In the genomic region with DNA sequence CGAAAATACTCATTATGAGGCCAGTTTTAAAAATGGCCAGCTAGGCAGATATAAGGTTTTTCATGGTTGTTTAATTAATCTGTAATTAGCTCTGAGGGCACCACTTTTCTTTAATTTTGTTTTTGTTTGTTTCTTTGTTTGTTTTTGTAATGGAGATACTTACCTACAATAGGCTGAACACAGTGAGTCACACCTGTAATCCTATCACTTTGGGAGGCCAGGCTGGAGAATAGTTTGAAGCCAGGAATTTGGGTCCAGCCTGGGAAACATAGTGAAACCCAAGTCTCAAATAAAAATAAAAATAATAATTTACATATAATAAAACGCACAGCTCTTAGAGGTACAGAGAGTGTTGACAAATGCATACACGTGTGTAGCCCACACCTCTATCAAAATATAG, we compare ENCODE assay signal across 1 cellular context.
TF ChIP-seq lines count a peak whose summit lies in the region.

No MANE protein-coding gene starts in this region.

TF ChIP-seq in A549, 52 proteins besides CTCF, POLR2A, EP300 and RAD21:
- TF ChIP-seq FOSB (CRISPR knock-in tag; IDR thresholded peaks at IDR 0.05) (no peak), EHMT2 (IDR thresholded peaks at IDR 0.05; ENCODE audit: low read depth) (no peak), MAX (IDR thresholded peaks at IDR 0.05) (no peak), CBX2 (IDR thresholded peaks at IDR 0.05; ENCODE audit: borderline replicate concordance, low read depth) (no peak), NPAS2 (CRISPR knock-in tag; IDR thresholded peaks at IDR 0.05; ENCODE audit: borderline replicate concordance) (no peak), NR3C1 (IDR thresholded peaks at IDR 0.05) (no peak), RCOR1 (IDR thresholded peaks at IDR 0.05; ENCODE audit: low read depth, low read length) (no peak), SREBF2 (IDR thresholded peaks at IDR 0.05) (no peak), BHLHE40 (IDR thresholded peaks at IDR 0.05; ENCODE audit: low read depth, low read length) (no peak)
- TF ChIP-seq, protein P1, sequence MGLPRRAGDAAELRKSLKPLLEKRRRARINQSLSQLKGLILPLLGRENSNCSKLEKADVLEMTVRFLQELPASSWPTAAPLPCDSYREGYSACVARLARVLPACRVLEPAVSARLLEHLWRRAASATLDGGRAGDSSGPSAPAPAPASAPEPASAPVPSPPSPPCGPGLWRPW (IDR thresholded peaks at IDR 0.05) = no peak
- TF ChIP-seq, protein P2, sequence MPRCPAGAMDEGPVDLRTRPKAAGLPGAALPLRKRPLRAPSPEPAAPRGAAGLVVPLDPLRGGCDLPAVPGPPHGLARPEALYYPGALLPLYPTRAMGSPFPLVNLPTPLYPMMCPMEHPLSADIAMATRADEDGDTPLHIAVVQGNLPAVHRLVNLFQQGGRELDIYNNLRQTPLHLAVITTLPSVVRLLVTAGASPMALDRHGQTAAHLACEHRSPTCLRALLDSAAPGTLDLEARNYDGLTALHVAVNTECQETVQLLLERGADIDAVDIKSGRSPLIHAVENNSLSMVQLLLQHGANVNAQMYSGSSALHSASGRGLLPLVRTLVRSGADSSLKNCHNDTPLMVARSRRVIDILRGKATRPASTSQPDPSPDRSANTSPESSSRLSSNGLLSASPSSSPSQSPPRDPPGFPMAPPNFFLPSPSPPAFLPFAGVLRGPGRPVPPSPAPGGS (IDR thresholded peaks at IDR 0.05) = no peak
